ENCODE assay signal across 8 cellular contexts in genomic region chr1:244835276-244836134, GRCh38. TPM values are rescaled to one million over a fixed set of nuclear protein-coding genes. Genes with fewer than 3 reads are reported as not detected.
DNase-seq lines count a peak whose midpoint lies in the region; ATAC-seq lines count a peak whose summit lies in the region.

COX20 (plus strand) TSS chr1:244835658; CDS start chr1:244835715, 57 bp downstream.

- no peaks in the 10 kb centered on the region for H3K9me3 ChIP-seq in ectodermal cell (ENCODE audit: control insufficient read depth, low read length)

- no peaks in the 10 kb centered on the region for H3K27me3 Mint-ChIP-seq in activated CD4-positive, alpha-beta memory T cell treated with anti-CD3 and anti-CD28 coated beads, Interleukin-2, amount 10 ng/mL, durations not matched to agents 7 days and 5 days

- H3K27ac ChIP-seq in ectodermal cell (ENCODE audit: insufficient read depth, low read depth, low read length, poor library complexity, severe bottlenecking) = peak within 1 kb of the TSS; percentile 100

- no peaks in the 10 kb centered on the region for H3K9me3 Mint-ChIP-seq in activated CD4-positive, alpha-beta memory T cell treated with anti-CD3 and anti-CD28 coated beads, Interleukin-2, amount 10 ng/mL, durations not matched to agents 7 days and 5 days

- H3K4me3 ChIP-seq in ectodermal cell (ENCODE audit: insufficient read depth, low read depth, low read length) = peak within 1 kb of the TSS; percentile 73

- WGBS in ectodermal cell, 2 experiments = 0% methylated on average over 77 of the region's 77 CpGs

- peaks cover 6% of the 10 kb centered on the region for H3K4me1 ChIP-seq in ectodermal cell (ENCODE audit: control insufficient read depth, insufficient read depth, low read length)

- peaks cover 44% of the 10 kb centered on the region for H3K36me3 Mint-ChIP-seq in activated CD4-positive, alpha-beta memory T cell treated with anti-CD3 and anti-CD28 coated beads, Interleukin-2, amount 10 ng/mL, durations not matched to agents 7 days and 5 days (ENCODE audit: low read depth)

- no peaks in the 10 kb centered on the region for H3K27me3 ChIP-seq in ectodermal cell (ENCODE audit: control insufficient read depth, insufficient read depth, low read length, poor library complexity, severe bottlenecking)

- peak within 1 kb of the TSS; percentile 99 for H3K27ac Mint-ChIP-seq in activated CD4-positive, alpha-beta memory T cell treated with anti-CD3 and anti-CD28 coated beads, Interleukin-2, amount 10 ng/mL, durations not matched to agents 7 days and 5 days

- peak; percentile 58 for ATAC-seq in HG03442 (IDR thresholded peaks at IDR 0.05; ENCODE audit: unreplicated experiment)

- H3K4me1 Mint-ChIP-seq in activated CD4-positive, alpha-beta memory T cell treated with anti-CD3 and anti-CD28 coated beads, Interleukin-2, amount 10 ng/mL, durations not matched to agents 7 days and 5 days = peaks cover 50% of the 10 kb centered on the region

- H3K36me3 ChIP-seq in ectodermal cell (ENCODE audit: control insufficient read depth, insufficient read depth, low read length) = no peaks in the 10 kb centered on the region

- POLR2A ChIA-PET in activated CD4-positive, alpha-beta memory T cell treated with anti-CD3 and anti-CD28 coated beads, Interleukin-2, amount 10 ng/mL, durations not matched to agents 7 days and 5 days (lab: Charles Lee) = interaction anchor here (0.9 to 16.7 kb wide), 20 partner anchors 8 to 385 kb away, joined by 3 to 925 read pairs (median 8); partner anchors contain the start of genes ADSS2, DESI2 and HNRNPU

- peak within 1 kb of the TSS; percentile 83 for H3K4me3 Mint-ChIP-seq in activated CD4-positive, alpha-beta memory T cell treated with anti-CD3 and anti-CD28 coated beads, Interleukin-2, amount 10 ng/mL, durations not matched to agents 7 days and 5 days

- CTCF ChIA-PET in activated CD4-positive, alpha-beta memory T cell treated with anti-CD3 and anti-CD28 coated beads, Interleukin-2, amount 10 ng/mL, durations not matched to agents 7 days and 5 days (lab: Charles Lee) = interaction anchor here (1.3 to 7.8 kb wide), 8 partner anchors 12 to 321 kb away, joined by 3 to 92 read pairs (median 10); partner anchors contain the start of gene HNRNPU

- DNase-seq in C1 segment of cervical spinal cord (lab: John Stamatoyannopoulos, UW) = peak; percentile 86 to 98 (median 92)
- peak; percentile 58 for DNase-seq in GM19238 (ENCODE audit: insufficient read length, low spot score)
- peak; percentile 72 for DNase-seq in NCI-H748 treated with DMSO at 0.1 percent for 48 hours (lab: John Stamatoyannopoulos, UW)
- DNase-seq in activated CD4-positive, alpha-beta memory T cell treated with anti-CD3 and anti-CD28 coated beads, Interleukin-2, amount 10 ng/mL, durations not matched to agents 7 days and 5 days = peak; percentile 88
- DNase-seq in lung microvascular endothelial cell (ENCODE audit: low read depth in 2 of 2) = peak; percentile 94 to 97
- DNase-seq in stimulated activated CD4-positive, alpha-beta T cell treated with anti-CD3 and anti-CD28 coated beads, TNF-alpha, amount 100 ng/mL, for 4 hours (ENCODE audit: low read depth in 3 of 3) = peak; percentile 83 to 87 (median 85)

RNA-seq across cellular contexts. Expression of gene COX20, which starts in this region (rescaled TPM):
- total RNA-seq in activated CD4-positive, alpha-beta memory T cell treated with anti-CD3 and anti-CD28 coated beads, Interleukin-2, amount 10 ng/mL, durations not matched to agents 7 days and 5 days = 10 to 100 TPM; 22.2 to 22.9 TPM
- 33.5 TPM for polyA plus RNA-seq in ectodermal cell (2013, experiment 1 of 4)
- 34.4 TPM for polyA plus RNA-seq in ectodermal cell (2013, experiment 2 of 4)
- polyA plus RNA-seq in ectodermal cell (2013, experiment 3 of 4) = 24.6 TPM
- polyA plus RNA-seq in ectodermal cell (2013, experiment 4 of 4) = 25.6 TPM
- 10.0 and 11.1 TPM in 2 replicates for total RNA-seq in lung microvascular endothelial cell

Comparison
In these comparisons a context has a peak if more than half of its experiments do, and no peak if none do; other contexts are left out.
1. Peak in every context shown above with its lines: DNase-seq, ATAC-seq, H3K4me3 ChIP-seq and H3K27ac ChIP-seq.